27 cellular contexts compared by ENCODE assay signal in the genomic region with DNA sequence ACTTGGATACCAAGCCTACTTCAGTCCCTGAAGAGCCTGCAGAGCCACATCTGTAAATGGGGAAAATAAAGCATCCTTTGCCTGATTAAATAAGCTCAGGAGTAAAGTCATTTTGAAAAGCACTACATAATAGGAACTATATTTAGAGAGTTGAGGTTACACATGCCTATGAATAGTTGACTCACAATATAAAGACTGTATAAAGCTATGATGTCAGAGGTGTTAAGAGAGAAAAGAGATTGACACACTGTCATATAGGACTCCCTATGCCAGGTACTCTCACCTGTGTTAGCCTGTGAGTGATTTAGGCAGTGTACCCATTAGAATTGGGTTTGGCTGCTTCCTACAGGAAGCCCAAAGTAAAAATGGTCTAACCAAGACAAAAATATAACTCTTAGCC.
DNase-seq lines count a peak whose midpoint lies in the region; ATAC-seq, FAIRE-seq and TF ChIP-seq lines count a peak whose summit lies in the region.
"Had no signal": no experiment of that assay in that cellular context is flagged by ENCODE, and none has a peak within 500 bp of the region (broad histone marks: within the 10 kb centered on the region; RNA-seq: fewer than 3 reads in every experiment).

No MANE protein-coding gene starts in this region.

- no peak overlapping the region for H3K27ac Mint-ChIP-seq in activated CD4-positive, alpha-beta T cell treated with anti-CD3 and anti-CD28 coated beads for 36 hours
- H3K27ac Mint-ChIP-seq in activated naive CD8-positive, alpha-beta T cell treated with anti-CD3 and anti-CD28 coated beads, Interleukin-2, amount 50 U/mL, for 24 hours: no peak overlapping the region
- no peak overlapping the region for H3K27ac Mint-ChIP-seq in activated naive CD8-positive, alpha-beta T cell treated with anti-CD3 and anti-CD28 coated beads for 36 hours
- H3K27ac Mint-ChIP-seq: CD14-positive monocyte; CD4-positive, alpha-beta T cell; CD8-positive, alpha-beta memory T cell had no signal

- DNase-seq in activated CD4-positive, alpha-beta T cell treated with anti-CD3 and anti-CD28 coated beads for 36 hours: no peak
- DNase-seq in activated CD4-positive, alpha-beta T cell treated with anti-CD3 and anti-CD28 coated beads for 4 hours: no peak
- DNase-seq in activated naive CD8-positive, alpha-beta T cell treated with anti-CD3 and anti-CD28 coated beads, Interleukin-2, amount 50 U/mL, for 24 hours: no peak
- no peak for DNase-seq in activated naive CD8-positive, alpha-beta T cell treated with anti-CD3 and anti-CD28 coated beads for 36 hours
- DNase-seq in bronchial epithelial cell (ENCODE audit: low read depth) (peak; percentile 45), hepatic stellate cell (ENCODE audit: low spot score) (no peak)
- DNase-seq: ACHN; AML-193; BE2C; CD4-positive, alpha-beta T cell; CD8-positive, alpha-beta memory T cell; DMS 273 treated with DMSO at 0.1 percent for 48 hours; DMS79; EL; GDM1; GM23248; H7; HCEC 1CT had no signal

- CTCF ChIA-PET in activated CD4-positive, alpha-beta T cell treated with anti-CD3 and anti-CD28 coated beads for 36 hours (lab: Charles Lee): interaction anchor here (0.6 to 1.2 kb wide), 4 partner anchors 12 to 1025 kb away, joined by 3 read pairs; no protein-coding TSS in a partner anchor

- no peak overlapping the region for H3K4me3 ChIP-seq in bronchial epithelial cell (ENCODE audit: low read depth, low read length)
- H3K4me3 ChIP-seq: BLaER1 treated with 17β-estradiol and CSF1 and Interleukin-3, amounts not matched to agents 10 nM and 100 nM; GM23248 had no signal

- no peak overlapping the region for H3K4me3 Mint-ChIP-seq in activated CD4-positive, alpha-beta T cell treated with anti-CD3 and anti-CD28 coated beads for 36 hours
- H3K4me3 Mint-ChIP-seq in activated naive CD8-positive, alpha-beta T cell treated with anti-CD3 and anti-CD28 coated beads, Interleukin-2, amount 50 U/mL, for 24 hours: no peak overlapping the region
- H3K4me3 Mint-ChIP-seq in activated naive CD8-positive, alpha-beta T cell treated with anti-CD3 and anti-CD28 coated beads for 36 hours: no peak overlapping the region
- H3K4me3 Mint-ChIP-seq: CD14-positive monocyte; CD4-positive, alpha-beta T cell; CD8-positive, alpha-beta memory T cell had no signal

- no peaks in the 10 kb centered on the region for H3K36me3 Mint-ChIP-seq in activated CD4-positive, alpha-beta T cell treated with anti-CD3 and anti-CD28 coated beads for 36 hours (ENCODE audit: low read depth)
- no peaks in the 10 kb centered on the region for H3K36me3 Mint-ChIP-seq in activated naive CD8-positive, alpha-beta T cell treated with anti-CD3 and anti-CD28 coated beads, Interleukin-2, amount 50 U/mL, for 24 hours (ENCODE audit: low read depth)
- no peaks in the 10 kb centered on the region for H3K36me3 Mint-ChIP-seq in activated naive CD8-positive, alpha-beta T cell treated with anti-CD3 and anti-CD28 coated beads for 36 hours
- H3K36me3 Mint-ChIP-seq: CD14-positive monocyte; CD8-positive, alpha-beta memory T cell had no signal

- TF ChIP-seq CTCF in bronchial epithelial cell (IDR thresholded peaks at IDR 0.05; ENCODE audit: insufficient read depth, low read length, severe bottlenecking): no peak

- POLR2A ChIA-PET in activated CD4-positive, alpha-beta T cell treated with anti-CD3 and anti-CD28 coated beads for 36 hours (lab: Charles Lee): no interaction called here

- intact Hi-C loops in activated CD4-positive, alpha-beta T cell treated with anti-CD3 and anti-CD28 coated beads for 36 hours (cut with DNase I, micrococcal nuclease): no loop called here

- H3K27me3 Mint-ChIP-seq in activated CD4-positive, alpha-beta T cell treated with anti-CD3 and anti-CD28 coated beads for 36 hours: peaks cover 20% of the 10 kb centered on the region
- peaks cover 20% of the 10 kb centered on the region for H3K27me3 Mint-ChIP-seq in activated naive CD8-positive, alpha-beta T cell treated with anti-CD3 and anti-CD28 coated beads, Interleukin-2, amount 50 U/mL, for 24 hours
- peaks cover 39% of the 10 kb centered on the region for H3K27me3 Mint-ChIP-seq in activated naive CD8-positive, alpha-beta T cell treated with anti-CD3 and anti-CD28 coated beads for 36 hours

- H3K4me1 Mint-ChIP-seq in activated CD4-positive, alpha-beta T cell treated with anti-CD3 and anti-CD28 coated beads for 36 hours: no peaks in the 10 kb centered on the region
- no peaks in the 10 kb centered on the region for H3K4me1 Mint-ChIP-seq in activated naive CD8-positive, alpha-beta T cell treated with anti-CD3 and anti-CD28 coated beads, Interleukin-2, amount 50 U/mL, for 24 hours
- no peaks in the 10 kb centered on the region for H3K4me1 Mint-ChIP-seq in activated naive CD8-positive, alpha-beta T cell treated with anti-CD3 and anti-CD28 coated beads for 36 hours
- H3K4me1 Mint-ChIP-seq: CD14-positive monocyte; CD8-positive, alpha-beta memory T cell had no signal

- FAIRE-seq in bronchial epithelial cell (lab: Jason Lieb, UNC): no peak
- FAIRE-seq: A204.1, D721Med, GM12891, GM19239, H1 had no signal

- H3K36me3 ChIP-seq in bronchial epithelial cell (ENCODE audit: control insufficient read depth, insufficient read depth, low read length): no peaks in the 10 kb centered on the region
- H3K36me3 ChIP-seq: BE2C; BLaER1 treated with 17β-estradiol and CSF1 and Interleukin-3, amounts not matched to agents 10 nM and 100 nM had no signal

- no peaks in the 10 kb centered on the region for H3K9me3 Mint-ChIP-seq in activated CD4-positive, alpha-beta T cell treated with anti-CD3 and anti-CD28 coated beads for 36 hours (ENCODE audit: low read depth)
- H3K9me3 Mint-ChIP-seq in activated naive CD8-positive, alpha-beta T cell treated with anti-CD3 and anti-CD28 coated beads, Interleukin-2, amount 50 U/mL, for 24 hours: no peaks in the 10 kb centered on the region
- no peaks in the 10 kb centered on the region for H3K9me3 Mint-ChIP-seq in activated naive CD8-positive, alpha-beta T cell treated with anti-CD3 and anti-CD28 coated beads for 36 hours
- H3K9me3 Mint-ChIP-seq: CD4-positive, alpha-beta T cell had no signal

- ATAC-seq in activated CD4-positive, alpha-beta T cell treated with anti-CD3 and anti-CD28 coated beads for 36 hours: peak; percentile 65
- ATAC-seq in activated naive CD8-positive, alpha-beta T cell treated with anti-CD3 and anti-CD28 coated beads, Interleukin-2, amount 50 U/mL, for 24 hours: peak; percentile 24
- ATAC-seq in HG03565 (IDR thresholded peaks at IDR 0.05; ENCODE audit: unreplicated experiment): no peak
- ATAC-seq in GM18867 (IDR thresholded peaks at IDR 0.05; ENCODE audit: unreplicated experiment): no peak

- H3K27me3 ChIP-seq in bronchial epithelial cell (ENCODE audit: control insufficient read depth, insufficient read depth, low read length): peaks cover 8% of the 10 kb centered on the region
- H3K27me3 ChIP-seq: BE2C; BLaER1 treated with 17β-estradiol and CSF1 and Interleukin-3, amounts not matched to agents 10 nM and 100 nM had no signal

Comparison
In these comparisons a context has a peak if more than half of its experiments do, and no peak if none do; other contexts are left out.
1. ATAC-seq: peak in activated CD4-positive, alpha-beta T cell treated with anti-CD3 and anti-CD28 coated beads for 36 hours (single experiment) and activated naive CD8-positive, alpha-beta T cell treated with anti-CD3 and anti-CD28 coated beads, Interleukin-2, amount 50 U/mL, for 24 hours (single experiment); none in HG03565 (single experiment) and GM18867 (single experiment).